In the genomic region with DNA sequence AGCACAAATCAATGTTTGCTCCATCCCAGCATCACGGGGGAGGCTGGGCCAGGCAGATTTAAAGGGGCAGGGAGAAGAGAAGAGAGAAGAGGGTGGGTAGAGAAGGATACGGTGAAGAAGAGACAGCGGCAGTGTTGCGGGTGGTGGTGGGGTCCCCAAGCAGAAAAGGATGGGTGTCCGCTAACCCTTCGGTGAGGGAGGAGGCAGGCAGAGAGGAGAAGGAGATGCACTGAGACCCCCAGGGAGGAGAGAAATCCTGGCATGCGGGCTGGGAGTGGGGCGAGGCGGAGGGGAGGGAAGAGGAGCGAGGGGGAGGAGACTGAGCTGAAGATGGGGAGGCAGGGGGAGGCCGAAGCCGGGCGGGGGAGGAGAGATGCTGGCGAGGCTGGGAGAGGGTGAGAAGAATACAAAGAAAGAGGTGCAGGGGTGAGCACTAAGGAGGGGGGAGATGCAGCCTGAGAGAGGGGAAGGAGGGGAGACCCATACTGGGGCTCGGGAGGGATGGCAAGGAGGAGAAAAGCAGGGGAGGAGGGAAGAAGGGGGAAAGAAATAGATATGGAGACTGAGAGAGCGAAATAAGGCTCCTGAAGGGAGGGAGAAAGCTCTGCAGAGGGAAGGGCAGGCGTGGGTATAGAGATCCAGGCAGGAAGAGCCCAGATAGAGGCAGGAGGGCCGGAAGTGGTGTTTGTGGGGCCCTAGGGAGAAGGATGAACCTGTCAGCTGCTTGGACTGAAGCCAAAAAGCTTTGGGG, we compare ENCODE assay signal across 1 cellular context.
TF ChIP-seq lines count a peak whose summit lies in the region.

A gene (minus strand): TSS at position 231 of the 751 bp plus-strand sequence. CDS start 1,337 bp downstream, outside the sequence.

TF ChIP-seq in HepG2, 621 proteins besides CTCF, POLR2A, EP300 and RAD21 (continued from another document):
- TF ChIP-seq, protein P1, sequence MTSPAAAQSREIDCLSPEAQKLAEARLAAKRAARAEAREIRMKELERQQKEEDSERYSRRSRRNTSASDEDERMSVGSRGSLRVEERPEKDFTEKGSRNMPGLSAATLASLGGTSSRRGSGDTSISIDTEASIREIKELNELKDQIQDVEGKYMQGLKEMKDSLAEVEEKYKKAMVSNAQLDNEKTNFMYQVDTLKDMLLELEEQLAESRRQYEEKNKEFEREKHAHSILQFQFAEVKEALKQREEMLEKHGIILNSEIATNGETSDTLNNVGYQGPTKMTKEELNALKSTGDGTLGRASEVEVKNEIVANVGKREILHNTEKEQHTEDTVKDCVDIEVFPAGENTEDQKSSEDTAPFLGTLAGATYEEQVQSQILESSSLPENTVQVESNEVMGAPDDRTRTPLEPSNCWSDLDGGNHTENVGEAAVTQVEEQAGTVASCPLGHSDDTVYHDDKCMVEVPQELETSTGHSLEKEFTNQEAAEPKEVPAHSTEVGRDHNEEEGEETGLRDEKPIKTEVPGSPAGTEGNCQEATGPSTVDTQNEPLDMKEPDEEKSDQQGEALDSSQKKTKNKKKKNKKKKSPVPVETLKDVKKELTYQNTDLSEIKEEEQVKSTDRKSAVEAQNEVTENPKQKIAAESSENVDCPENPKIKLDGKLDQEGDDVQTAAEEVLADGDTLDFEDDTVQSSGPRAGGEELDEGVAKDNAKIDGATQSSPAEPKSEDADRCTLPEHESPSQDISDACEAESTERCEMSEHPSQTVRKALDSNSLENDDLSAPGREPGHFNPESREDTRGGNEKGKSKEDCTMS (CRISPR knock-in tag; conservative IDR thresholded peaks at IDR 0.05): no peak
- TF ChIP-seq PAF1 (CRISPR knock-in tag; IDR thresholded peaks at IDR 0.05): no peak
- TF ChIP-seq, protein P2, sequence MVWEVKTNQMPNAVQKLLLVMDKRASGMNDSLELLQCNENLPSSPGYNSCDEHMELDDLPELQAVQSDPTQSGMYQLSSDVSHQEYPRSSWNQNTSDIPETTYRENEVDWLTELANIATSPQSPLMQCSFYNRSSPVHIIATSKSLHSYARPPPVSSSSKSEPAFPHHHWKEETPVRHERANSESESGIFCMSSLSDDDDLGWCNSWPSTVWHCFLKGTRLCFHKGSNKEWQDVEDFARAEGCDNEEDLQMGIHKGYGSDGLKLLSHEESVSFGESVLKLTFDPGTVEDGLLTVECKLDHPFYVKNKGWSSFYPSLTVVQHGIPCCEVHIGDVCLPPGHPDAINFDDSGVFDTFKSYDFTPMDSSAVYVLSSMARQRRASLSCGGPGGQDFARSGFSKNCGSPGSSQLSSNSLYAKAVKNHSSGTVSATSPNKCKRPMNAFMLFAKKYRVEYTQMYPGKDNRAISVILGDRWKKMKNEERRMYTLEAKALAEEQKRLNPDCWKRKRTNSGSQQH (CRISPR knock-in tag; IDR thresholded peaks at IDR 0.05; ENCODE audit: low read depth): no peak
